ENCODE assay signal across 8 cellular contexts in genomic region chr1:43358121-43358745, GRCh38. TPM values are rescaled to one million over a fixed set of nuclear protein-coding genes. Genes with fewer than 3 reads are reported as not detected.
DNase-seq lines count a peak whose midpoint lies in the region; ATAC-seq and TF ChIP-seq lines count a peak whose summit lies in the region.

No MANE protein-coding gene starts in this region.

- intact Hi-C loops in activated CD4-positive, alpha-beta T cell treated with anti-CD3 and anti-CD28 coated beads, Interleukin-2, amount 10 ng/mL, durations not matched to agents 24 days and 14 days (cut with micrococcal nuclease) = loop anchor here (1.0 to 5.0 kb wide), 8 partner anchors 9 to 1274 kb away; partner anchors contain the start of genes ELOVL1, HYI, MED8 and SZT2

- no peak for TF ChIP-seq CTCF in nephron progenitor cell (IDR thresholded peaks at IDR 0.05)

- peak overlapping the region; percentile 98 for H3K4me3 Mint-ChIP-seq in activated CD4-positive, alpha-beta T cell treated with anti-CD3 and anti-CD28 coated beads, Interleukin-2, amount 10 ng/mL, durations not matched to agents 24 days and 14 days
- H3K4me3 Mint-ChIP-seq in nephron progenitor cell = peak overlapping the region; percentile 91

- peak; percentile 46 for DNase-seq in GDM1 (lab: John Stamatoyannopoulos, UW)
- DNase-seq in GM23248 = peak; percentile 58
- DNase-seq in NCI-H2029 treated with DMSO at 0.1 percent for 48 hours (lab: John Stamatoyannopoulos, UW) = peak; percentile 60
- peak; percentile 74 for DNase-seq in activated CD4-positive, alpha-beta T cell treated with anti-CD3 and anti-CD28 coated beads, Interleukin-2, amount 10 ng/mL, durations not matched to agents 24 days and 14 days
- DNase-seq in fibroblast of peridontal ligament (ENCODE audit: extremely low read depth) = peak; percentile 42
- no peak for DNase-seq in nephron progenitor cell
- no peak for DNase-seq in cerebellar nuclear complex (lab: John Stamatoyannopoulos, UW)

- peaks cover 12% of the 10 kb centered on the region; the same call in 1 of the 2 replicates for H3K36me3 ChIP-seq in GM23248 (ENCODE audit: low read depth)

- 0 to 1% methylated on average over 22 to 29 of the region's 33 CpGs for WGBS in GM23248 (ENCODE audit: low coverage in 1 of 2, low lambda C conversion rate in 2 of 2, missing lambda C conversion rate in 2 of 2), 2 experiments

- H4K20me1 ChIP-seq in GM23248 (ENCODE audit: insufficient read depth) = no peaks in the 10 kb centered on the region

- H3K4me1 Mint-ChIP-seq in activated CD4-positive, alpha-beta T cell treated with anti-CD3 and anti-CD28 coated beads, Interleukin-2, amount 10 ng/mL, durations not matched to agents 24 days and 14 days = peaks cover 40% of the 10 kb centered on the region
- H3K4me1 Mint-ChIP-seq in nephron progenitor cell = peaks cover 51% of the 10 kb centered on the region

- no peak for ATAC-seq in HG03457 (IDR thresholded peaks at IDR 0.05; ENCODE audit: unreplicated experiment)

- H3F3A ChIP-seq in GM23248 (ENCODE audit: insufficient read depth) = peaks cover 42% of the 10 kb centered on the region

- H3K27me3 ChIP-seq in GM23248 (replicated peaks; ENCODE audit: insufficient read depth) = no peaks in the 10 kb centered on the region

- peak overlapping the region; percentile 92 for H3K27ac ChIP-seq in GM23248

- peak overlapping the region; percentile 92 for H3K4me2 ChIP-seq in GM23248 (ENCODE audit: unreplicated experiment)

- peak overlapping the region; percentile 100 for H2AFZ ChIP-seq in GM23248

- peaks cover 42% of the 10 kb centered on the region for H3K79me2 ChIP-seq in GM23248 (ENCODE audit: insufficient read depth)

- no peaks in the 10 kb centered on the region for H3K27me3 Mint-ChIP-seq in activated CD4-positive, alpha-beta T cell treated with anti-CD3 and anti-CD28 coated beads, Interleukin-2, amount 10 ng/mL, durations not matched to agents 24 days and 14 days
- no peaks in the 10 kb centered on the region for H3K27me3 Mint-ChIP-seq in nephron progenitor cell (ENCODE audit: low read depth, poor library complexity)

- H3K36me3 Mint-ChIP-seq in activated CD4-positive, alpha-beta T cell treated with anti-CD3 and anti-CD28 coated beads, Interleukin-2, amount 10 ng/mL, durations not matched to agents 24 days and 14 days (ENCODE audit: low read depth) = peaks cover 44% of the 10 kb centered on the region
- H3K36me3 Mint-ChIP-seq in nephron progenitor cell (ENCODE audit: low read depth) = peaks cover 33% of the 10 kb centered on the region

- H3K4me3 ChIP-seq in GM23248 = peak overlapping the region; percentile 97

- no peaks in the 10 kb centered on the region for H3K9me3 ChIP-seq in GM23248 (ENCODE audit: low read depth)

- peak overlapping the region; percentile 95 for H3K9ac ChIP-seq in GM23248

- H3K9me3 Mint-ChIP-seq in activated CD4-positive, alpha-beta T cell treated with anti-CD3 and anti-CD28 coated beads, Interleukin-2, amount 10 ng/mL, durations not matched to agents 24 days and 14 days = no peaks in the 10 kb centered on the region
- no peaks in the 10 kb centered on the region for H3K9me3 Mint-ChIP-seq in nephron progenitor cell

- in situ Hi-C loops in GM23248 (cut with MboI) = no loop called here

- peak overlapping the region; percentile 92 for H3K27ac Mint-ChIP-seq in activated CD4-positive, alpha-beta T cell treated with anti-CD3 and anti-CD28 coated beads, Interleukin-2, amount 10 ng/mL, durations not matched to agents 24 days and 14 days
- peak overlapping the region; percentile 95 for H3K27ac Mint-ChIP-seq in nephron progenitor cell

- H3K4me1 ChIP-seq in GM23248 (ENCODE audit: insufficient read depth) = peaks cover 12% of the 10 kb centered on the region

- no peaks in the 10 kb centered on the region for H3K9me2 ChIP-seq in GM23248 (ENCODE audit: insufficient read depth)

RNA-seq across cellular contexts. Expression of gene CDC20, which starts 0.5 kb away (rescaled TPM):
- total RNA-seq in GM23248 (2014; rRNA removed; shearing (Covaris generic)) = 50.2 and 50.9 TPM in 2 replicates
- 48.9 and 55.8 TPM in 2 replicates for polyA plus RNA-seq in GM23248 (2016; fragmentation: Nextera tagmentation; extraction: Ambion mirVana)
- 84.3 and 86.9 TPM in 2 replicates for total RNA-seq in activated CD4-positive, alpha-beta T cell treated with anti-CD3 and anti-CD28 coated beads, Interleukin-2, amount 10 ng/mL, durations not matched to agents 24 days and 14 days

RNA-seq across cellular contexts. Expression of gene ELOVL1, which starts 9.6 kb away (rescaled TPM):
- 106 and 107 TPM in 2 replicates for total RNA-seq in GM23248 (2014; rRNA removed; shearing (Covaris generic))
- 152 and 155 TPM in 2 replicates for polyA plus RNA-seq in GM23248 (2016; fragmentation: Nextera tagmentation; extraction: Ambion mirVana)
- 76.8 and 85.1 TPM in 2 replicates for total RNA-seq in activated CD4-positive, alpha-beta T cell treated with anti-CD3 and anti-CD28 coated beads, Interleukin-2, amount 10 ng/mL, durations not matched to agents 24 days and 14 days

RNA-seq across cellular contexts. Expression of gene MPL, which starts 20.6 kb away (rescaled TPM):
- not detected in 2 replicates for total RNA-seq in GM23248 (2014; rRNA removed; shearing (Covaris generic))
- polyA plus RNA-seq in GM23248 (2016; fragmentation: Nextera tagmentation; extraction: Ambion mirVana) = not detected in 2 replicates
- not detected in 2 replicates for total RNA-seq in activated CD4-positive, alpha-beta T cell treated with anti-CD3 and anti-CD28 coated beads, Interleukin-2, amount 10 ng/mL, durations not matched to agents 24 days and 14 days

RNA-seq across cellular contexts. Expression of gene MED8, which starts 31.4 kb away (rescaled TPM):
- 51.1 and 53.5 TPM in 2 replicates for total RNA-seq in GM23248 (2014; rRNA removed; shearing (Covaris generic))
- 78.3 and 80.6 TPM in 2 replicates for polyA plus RNA-seq in GM23248 (2016; fragmentation: Nextera tagmentation; extraction: Ambion mirVana)
- total RNA-seq in activated CD4-positive, alpha-beta T cell treated with anti-CD3 and anti-CD28 coated beads, Interleukin-2, amount 10 ng/mL, durations not matched to agents 24 days and 14 days = 39.6 and 45.1 TPM in 2 replicates

RNA-seq across cellular contexts. Expression of gene SZT2, which starts 31.5 kb away (rescaled TPM):
- total RNA-seq in GM23248 (2014; rRNA removed; shearing (Covaris generic)) = 12.6 and 23.8 TPM in 2 replicates
- 5.6 and 6.4 TPM in 2 replicates for polyA plus RNA-seq in GM23248 (2016; fragmentation: Nextera tagmentation; extraction: Ambion mirVana)
- 54.0 and 56.2 TPM in 2 replicates for total RNA-seq in activated CD4-positive, alpha-beta T cell treated with anti-CD3 and anti-CD28 coated beads, Interleukin-2, amount 10 ng/mL, durations not matched to agents 24 days and 14 days

Comparison
In these comparisons a context has a peak if more than half of its experiments do, and no peak if none do; other contexts are left out.
1. DNase-seq: peak in GDM1 (single experiment), GM23248 (single experiment), NCI-H2029 treated with DMSO at 0.1 percent for 48 hours (single experiment), activated CD4-positive, alpha-beta T cell treated with anti-CD3 and anti-CD28 coated beads, Interleukin-2, amount 10 ng/mL, durations not matched to agents 24 days and 14 days (single experiment) and fibroblast of peridontal ligament (single experiment); none in nephron progenitor cell (single experiment) and cerebellar nuclear complex (0 of 2).